Comparison of ENCODE assay signal across 1 cellular context in the genomic region with DNA sequence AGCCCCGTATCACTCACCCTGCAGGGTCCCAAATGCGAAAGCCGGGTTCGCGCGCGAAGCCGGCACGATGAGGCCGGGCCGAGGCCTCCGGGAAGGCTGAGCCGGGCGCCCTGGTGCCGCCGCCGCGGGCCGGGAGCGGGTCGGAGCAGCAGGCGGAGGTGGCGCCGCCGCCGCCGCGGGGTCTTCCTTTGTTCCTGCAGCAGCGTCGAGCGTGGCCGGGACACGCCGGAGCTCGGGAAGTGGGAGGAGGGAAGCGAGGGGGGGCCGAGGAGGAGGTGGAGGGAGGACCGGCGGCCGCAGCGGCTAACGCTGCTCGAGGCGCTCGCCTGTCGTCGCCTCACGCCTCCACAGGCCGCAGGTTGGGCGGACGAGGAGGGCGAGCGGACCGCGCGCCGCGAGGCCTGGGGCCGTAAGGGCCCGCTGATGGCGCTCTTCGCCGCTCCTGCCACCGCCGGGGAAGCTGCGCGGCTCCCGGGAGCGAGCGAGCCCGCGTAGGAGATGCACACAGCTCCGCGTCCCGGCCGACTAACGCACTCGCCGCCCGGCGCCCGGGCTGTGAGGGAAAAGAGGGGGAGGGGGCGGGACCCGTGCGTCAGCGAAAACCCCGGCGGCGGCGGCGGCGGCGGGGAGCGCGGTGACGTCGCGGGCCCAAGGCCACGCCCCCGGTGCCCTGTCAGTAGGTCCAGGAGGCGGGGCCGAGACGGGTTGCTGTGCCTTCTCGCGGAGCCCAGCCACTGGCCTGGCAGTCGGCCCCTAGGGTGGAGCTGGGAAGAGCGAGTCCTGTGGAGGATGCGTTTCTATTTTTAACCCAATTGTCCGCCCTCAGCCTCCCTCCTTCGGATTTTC.
TF ChIP-seq lines count a peak whose summit lies in the region.

A gene with protein sequence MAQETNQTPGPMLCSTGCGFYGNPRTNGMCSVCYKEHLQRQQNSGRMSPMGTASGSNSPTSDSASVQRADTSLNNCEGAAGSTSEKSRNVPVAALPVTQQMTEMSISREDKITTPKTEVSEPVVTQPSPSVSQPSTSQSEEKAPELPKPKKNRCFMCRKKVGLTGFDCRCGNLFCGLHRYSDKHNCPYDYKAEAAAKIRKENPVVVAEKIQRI (minus strand): TSS at position 530 of the 846 bp plus-strand sequence. CDS start 4,430 bp downstream, outside the sequence.

TF ChIP-seq in GM12878, 131 proteins besides CTCF, POLR2A, EP300 and RAD21 (continued from another document and continues in another):
- no peak for TF ChIP-seq SKIL (IDR thresholded peaks at IDR 0.05; ENCODE audit: low read depth, poor library complexity, severe bottlenecking)
- peak; percentile 98 for TF ChIP-seq POLR2AphosphoS2 (IDR thresholded peaks at IDR 0.05; ENCODE audit: low read depth, low read length)
- TF ChIP-seq, protein P1, sequence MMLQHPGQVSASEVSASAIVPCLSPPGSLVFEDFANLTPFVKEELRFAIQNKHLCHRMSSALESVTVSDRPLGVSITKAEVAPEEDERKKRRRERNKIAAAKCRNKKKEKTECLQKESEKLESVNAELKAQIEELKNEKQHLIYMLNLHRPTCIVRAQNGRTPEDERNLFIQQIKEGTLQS (IDR thresholded peaks at IDR 0.05; ENCODE audit: borderline replicate concordance, extremely low read depth, low read depth, low read length), result no peak
- TF ChIP-seq ZNF687 (IDR thresholded peaks at IDR 0.05), result peak; percentile 88
- TF ChIP-seq ELK1 (IDR thresholded peaks at IDR 0.05; ENCODE audit: low read depth, low read length), result no peak
- no peak for TF ChIP-seq NBN (IDR thresholded peaks at IDR 0.05)
- no peak for TF ChIP-seq E4F1 (IDR thresholded peaks at IDR 0.05; ENCODE audit: borderline replicate concordance, partially characterized antibody)
- TF ChIP-seq, protein P2, sequence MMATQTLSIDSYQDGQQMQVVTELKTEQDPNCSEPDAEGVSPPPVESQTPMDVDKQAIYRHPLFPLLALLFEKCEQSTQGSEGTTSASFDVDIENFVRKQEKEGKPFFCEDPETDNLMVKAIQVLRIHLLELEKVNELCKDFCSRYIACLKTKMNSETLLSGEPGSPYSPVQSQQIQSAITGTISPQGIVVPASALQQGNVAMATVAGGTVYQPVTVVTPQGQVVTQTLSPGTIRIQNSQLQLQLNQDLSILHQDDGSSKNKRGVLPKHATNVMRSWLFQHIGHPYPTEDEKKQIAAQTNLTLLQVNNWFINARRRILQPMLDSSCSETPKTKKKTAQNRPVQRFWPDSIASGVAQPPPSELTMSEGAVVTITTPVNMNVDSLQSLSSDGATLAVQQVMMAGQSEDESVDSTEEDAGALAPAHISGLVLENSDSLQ (IDR thresholded peaks at IDR 0.05), result peak; percentile 76
- no peak for TF ChIP-seq MTA3 (IDR thresholded peaks at IDR 0.05; ENCODE audit: borderline replicate concordance, low read length)
- no peak for TF ChIP-seq HDGF (IDR thresholded peaks at IDR 0.05)
- TF ChIP-seq RBBP5 (conservative IDR thresholded peaks at IDR 0.05), result no peak
- TF ChIP-seq RFX5 (IDR thresholded peaks at IDR 0.05; ENCODE audit: low read depth, low read length), result peak; percentile 38; the same call in 1 of the 2 replicates
- TF ChIP-seq, protein P3, sequence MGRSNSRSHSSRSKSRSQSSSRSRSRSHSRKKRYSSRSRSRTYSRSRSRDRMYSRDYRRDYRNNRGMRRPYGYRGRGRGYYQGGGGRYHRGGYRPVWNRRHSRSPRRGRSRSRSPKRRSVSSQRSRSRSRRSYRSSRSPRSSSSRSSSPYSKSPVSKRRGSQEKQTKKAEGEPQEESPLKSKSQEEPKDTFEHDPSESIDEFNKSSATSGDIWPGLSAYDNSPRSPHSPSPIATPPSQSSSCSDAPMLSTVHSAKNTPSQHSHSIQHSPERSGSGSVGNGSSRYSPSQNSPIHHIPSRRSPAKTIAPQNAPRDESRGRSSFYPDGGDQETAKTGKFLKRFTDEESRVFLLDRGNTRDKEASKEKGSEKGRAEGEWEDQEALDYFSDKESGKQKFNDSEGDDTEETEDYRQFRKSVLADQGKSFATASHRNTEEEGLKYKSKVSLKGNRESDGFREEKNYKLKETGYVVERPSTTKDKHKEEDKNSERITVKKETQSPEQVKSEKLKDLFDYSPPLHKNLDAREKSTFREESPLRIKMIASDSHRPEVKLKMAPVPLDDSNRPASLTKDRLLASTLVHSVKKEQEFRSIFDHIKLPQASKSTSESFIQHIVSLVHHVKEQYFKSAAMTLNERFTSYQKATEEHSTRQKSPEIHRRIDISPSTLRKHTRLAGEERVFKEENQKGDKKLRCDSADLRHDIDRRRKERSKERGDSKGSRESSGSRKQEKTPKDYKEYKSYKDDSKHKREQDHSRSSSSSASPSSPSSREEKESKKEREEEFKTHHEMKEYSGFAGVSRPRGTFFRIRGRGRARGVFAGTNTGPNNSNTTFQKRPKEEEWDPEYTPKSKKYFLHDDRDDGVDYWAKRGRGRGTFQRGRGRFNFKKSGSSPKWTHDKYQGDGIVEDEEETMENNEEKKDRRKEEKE (IDR thresholded peaks at IDR 0.05), result no peak
- peak; percentile 84 for TF ChIP-seq DPF2 (IDR thresholded peaks at IDR 0.05)
- 0 out of 2 replicates have a peak, but pooled peaks have one; percentile 51 for TF ChIP-seq RB1 (IDR thresholded peaks at IDR 0.05; ENCODE audit: borderline replicate concordance)
- TF ChIP-seq MYC (IDR thresholded peaks at IDR 0.05; ENCODE audit: insufficient read depth, insufficient read length, insufficient replicate concordance, low read length, severe bottlenecking), result no peak
- TF ChIP-seq KAT2A (conservative IDR thresholded peaks at IDR 0.05; ENCODE audit: control insufficient read depth, low read depth, low read length), result no peak
- TF ChIP-seq ESRRA (IDR thresholded peaks at IDR 0.05; ENCODE audit: low read length), result 0 out of 2 replicates have a peak, but pooled peaks have one; percentile 12
- TF ChIP-seq USF1 (IDR thresholded peaks at IDR 0.05; ENCODE audit: borderline replicate concordance, extremely low read length, insufficient read depth, low read depth, low read length), result no peak
- TF ChIP-seq SRF (IDR thresholded peaks at IDR 0.05; ENCODE audit: low read depth in 2 of 2, low read length in 2 of 2), result no peak
- TF ChIP-seq TCF3 (IDR thresholded peaks at IDR 0.05; ENCODE audit: borderline replicate concordance, insufficient read depth, low read depth, low read length), result peak; percentile 81
- TF ChIP-seq POU2F2 (IDR thresholded peaks at IDR 0.05; ENCODE audit: borderline replicate concordance, low read depth, low read length), result peak; percentile 93
- TF ChIP-seq MLLT1 (IDR thresholded peaks at IDR 0.05), result no peak
- no peak for TF ChIP-seq PBX3 (IDR thresholded peaks at IDR 0.05; ENCODE audit: insufficient replicate concordance, low read depth, low read length)
- peak; percentile 83 for TF ChIP-seq CHD2 (IDR thresholded peaks at IDR 0.05; ENCODE audit: borderline replicate concordance, low read depth, low read length)
- TF ChIP-seq BMI1 (IDR thresholded peaks at IDR 0.05; ENCODE audit: borderline replicate concordance), result no peak
- TF ChIP-seq NRF1 (conservative IDR thresholded peaks at IDR 0.05; ENCODE audit: low read depth, low read length), result no peak
- TF ChIP-seq SP1 (IDR thresholded peaks at IDR 0.05; ENCODE audit: low read depth, low read length), result peak; percentile 29
- no peak for TF ChIP-seq MEF2A (IDR thresholded peaks at IDR 0.05; ENCODE audit: insufficient read depth, low read depth, low read length)
